Comparison of ENCODE assay signal across 18 cellular contexts in genomic region chr16:69928856-69929400, GRCh38.
"Had no signal": no experiment of that assay in that cellular context is flagged by ENCODE, and none has a peak within 500 bp of the region (broad histone marks: within the 10 kb centered on the region; RNA-seq: fewer than 3 reads in every experiment).

No MANE protein-coding gene starts in this region.

- H3K9me3 Mint-ChIP-seq: activated CD4-positive, alpha-beta memory T cell treated with anti-CD3 and anti-CD28 coated beads for 36 hours; activated naive CD8-positive, alpha-beta T cell treated with anti-CD3 and anti-CD28 coated beads, Interleukin-2, amount 10 ng/mL, durations not matched to agents 7 days and 5 days; activated T-helper 1 cell treated with anti-CD3 and anti-CD28 coated beads, Interleukin-12 subunit alpha, Interleukin-12 subunit beta, Interleukin-2, Interleukin-4 antibody, amounts not matched to agents 30 ng/mL and 10 ng/mL and 1 ng/mL, durations not matched to agents 14 hours and 24 hours and 36 hours; stimulated activated effector memory CD8-positive, alpha-beta T cell treated with anti-CD3 and anti-CD28 coated beads, Interleukin-12 subunit alpha, Interleukin-12 subunit beta, amount 100 ng/mL, for 72 hours; WTC11 had no signal

- H3K4me3 Mint-ChIP-seq: activated CD4-positive, alpha-beta memory T cell treated with anti-CD3 and anti-CD28 coated beads for 36 hours; activated CD4-positive, alpha-beta T cell treated with anti-CD3 and anti-CD28 coated beads for 36 hours; activated naive CD8-positive, alpha-beta T cell treated with anti-CD3 and anti-CD28 coated beads, Interleukin-2, amount 10 ng/mL, durations not matched to agents 7 days and 5 days; activated T-helper 1 cell treated with anti-CD3 and anti-CD28 coated beads, Interleukin-12 subunit alpha, Interleukin-12 subunit beta, Interleukin-2, Interleukin-4 antibody, amounts not matched to agents 30 ng/mL and 10 ng/mL and 1 ng/mL, durations not matched to agents 14 hours and 24 hours and 36 hours; stimulated activated effector memory CD8-positive, alpha-beta T cell treated with anti-CD3 and anti-CD28 coated beads, Interleukin-12 subunit alpha, Interleukin-12 subunit beta, amount 100 ng/mL, for 72 hours; WTC11 had no signal

- H3K4me1 Mint-ChIP-seq: activated CD4-positive, alpha-beta T cell treated with anti-CD3 and anti-CD28 coated beads for 36 hours; stimulated activated effector memory CD8-positive, alpha-beta T cell treated with anti-CD3 and anti-CD28 coated beads, Interleukin-12 subunit alpha, Interleukin-12 subunit beta, amount 100 ng/mL, for 72 hours had no signal

- H3K4me1 ChIP-seq: left lung had no signal

- H3K27me3 Mint-ChIP-seq: activated CD4-positive, alpha-beta memory T cell treated with anti-CD3 and anti-CD28 coated beads for 36 hours; activated CD4-positive, alpha-beta T cell treated with anti-CD3 and anti-CD28 coated beads for 36 hours; activated naive CD8-positive, alpha-beta T cell treated with anti-CD3 and anti-CD28 coated beads, Interleukin-2, amount 10 ng/mL, durations not matched to agents 7 days and 5 days had no signal

- H3K4me3 ChIP-seq: left lung, sigmoid colon, stomach, testis had no signal

- H3K9me3 ChIP-seq: left lung, sigmoid colon, SK-N-SH, stomach, testis had no signal

- ATAC-seq: activated CD4-positive, alpha-beta T cell treated with anti-CD3 and anti-CD28 coated beads for 36 hours; left lung; stimulated activated effector memory CD8-positive, alpha-beta T cell treated with anti-CD3 and anti-CD28 coated beads, Interleukin-12 subunit alpha, Interleukin-12 subunit beta, amount 100 ng/mL, for 72 hours; WTC11 had no signal

- H3K27ac ChIP-seq: brain microvascular endothelial cell, left lung, sigmoid colon had no signal

- DNase-seq: activated CD4-positive, alpha-beta memory T cell treated with anti-CD3 and anti-CD28 coated beads for 36 hours; activated CD4-positive, alpha-beta T cell treated with anti-CD3 and anti-CD28 coated beads for 36 hours; activated naive CD8-positive, alpha-beta T cell treated with anti-CD3 and anti-CD28 coated beads, Interleukin-2, amount 10 ng/mL, durations not matched to agents 7 days and 5 days; activated T-cell treated with anti-CD3 and anti-CD28 coated beads for 4 hours; amygdala; brain microvascular endothelial cell; dermis blood vessel endothelial cell; hippocampal formation; left lung; mammary epithelial cell; sigmoid colon; SK-N-SH; stimulated activated CD4-positive, alpha-beta T cell treated with anti-CD3 and anti-CD28 coated beads, Interleukin-4, amount 100 ng/mL, for 24 hours; stomach; testis had no signal

- H3K27ac Mint-ChIP-seq: activated CD4-positive, alpha-beta memory T cell treated with anti-CD3 and anti-CD28 coated beads for 36 hours; activated CD4-positive, alpha-beta T cell treated with anti-CD3 and anti-CD28 coated beads for 36 hours; activated naive CD8-positive, alpha-beta T cell treated with anti-CD3 and anti-CD28 coated beads, Interleukin-2, amount 10 ng/mL, durations not matched to agents 7 days and 5 days; activated T-helper 1 cell treated with anti-CD3 and anti-CD28 coated beads, Interleukin-12 subunit alpha, Interleukin-12 subunit beta, Interleukin-2, Interleukin-4 antibody, amounts not matched to agents 30 ng/mL and 10 ng/mL and 1 ng/mL, durations not matched to agents 14 hours and 24 hours and 36 hours had no signal

- H3K36me3 Mint-ChIP-seq: activated naive CD8-positive, alpha-beta T cell treated with anti-CD3 and anti-CD28 coated beads, Interleukin-2, amount 10 ng/mL, durations not matched to agents 7 days and 5 days had no signal

- H3K27me3 ChIP-seq: brain microvascular endothelial cell, left lung, sigmoid colon, stomach, testis had no signal
